ENCODE assay signal across 27 cellular contexts in genomic region chr2:117714761-117715160, GRCh38.
"Had no signal": no experiment of that assay in that cellular context is flagged by ENCODE, and none has a peak within 500 bp of the region (broad histone marks: within the 10 kb centered on the region; RNA-seq: fewer than 3 reads in every experiment).

No MANE protein-coding gene starts in this region.

- H3K4me3 ChIP-seq: adrenal gland, body of pancreas, coronary artery, heart left ventricle had no signal

- H3K27me3 ChIP-seq: adrenal gland, body of pancreas, heart left ventricle had no signal

- H3K27ac ChIP-seq: adrenal gland, body of pancreas, coronary artery, dorsolateral prefrontal cortex, heart left ventricle, WERI-Rb-1 had no signal

- ATAC-seq: activated CD4-positive, CD25-positive, alpha-beta regulatory T cell treated with anti-CD3 and anti-CD28 coated beads, Interleukin-2, amount 50 U/mL, for 24 hours; activated CD8-positive, alpha-beta T cell treated with anti-CD3 and anti-CD28 coated beads for 36 hours; activated naive CD8-positive, alpha-beta T cell treated with anti-CD3 and anti-CD28 coated beads, Interleukin-2, amount 50 U/mL, for 24 hours; activated T-cell treated with anti-CD3 and anti-CD28 coated beads, Interleukin-2, amount 50 U/mL, for 4 hours; activated T-helper 17 cell treated with anti-CD3 and anti-CD28 coated beads, Interleukin-2, amount 50 U/mL, for 72 hours; body of pancreas; esophagus mucosa; heart left ventricle; T-helper 17 cell had no signal

- H3K4me1 ChIP-seq: adrenal gland, body of pancreas, heart left ventricle had no signal

- DNase-seq: activated B cell treated with CpG ODN at 0.5 μM for 24 hours; activated CD4-positive, alpha-beta T cell treated with anti-CD3 and anti-CD28 coated beads for 48 hours; activated CD4-positive, alpha-beta T cell treated with anti-CD3 and anti-CD28 coated beads, Interleukin-2, amount 50 U/mL, for 1 hour; activated CD4-positive, alpha-beta T cell treated with anti-CD3 and anti-CD28 coated beads, Interleukin-2, amount 50 U/mL, for 48 hours; activated CD8-positive, alpha-beta memory T cell treated with anti-CD3 and anti-CD28 coated beads for 24 hours; activated CD8-positive, alpha-beta T cell treated with anti-CD3 and anti-CD28 coated beads for 36 hours; activated effector memory CD4-positive, alpha-beta T cell treated with Interleukin-2 at 50 U/mL for 16 hours; activated naive CD4-positive, alpha-beta T cell treated with anti-CD3 and anti-CD28 coated beads for 36 hours; activated naive CD8-positive, alpha-beta T cell treated with anti-CD3 and anti-CD28 coated beads for 36 hours; activated naive CD8-positive, alpha-beta T cell treated with anti-CD3 and anti-CD28 coated beads, Interleukin-2, amount 50 U/mL, for 24 hours; activated T-cell treated with anti-CD3 and anti-CD28 coated beads, Interleukin-2, amount 50 U/mL, for 4 hours; adrenal gland; aorta; body of pancreas; central memory CD4-positive, alpha-beta T cell; dorsolateral prefrontal cortex; effector memory CD4-positive, alpha-beta T cell; endodermal cell; foreskin fibroblast; heart left ventricle; T-helper 17 cell; T1000; WERI-Rb-1 had no signal

- H3K9me3 ChIP-seq: adrenal gland, body of pancreas, heart left ventricle had no signal

- H3K36me3 ChIP-seq: adrenal gland, heart left ventricle, WERI-Rb-1 had no signal
